19 cellular contexts compared by ENCODE assay signal in genomic region chr4:92551616-92552015, GRCh38.
DNase-seq lines count a peak whose midpoint lies in the region; ATAC-seq, FAIRE-seq and TF ChIP-seq lines count a peak whose summit lies in the region.
"Had no signal": no experiment of that assay in that cellular context is flagged by ENCODE, and none has a peak within 500 bp of the region (broad histone marks: within the 10 kb centered on the region; RNA-seq: fewer than 3 reads in every experiment).

No MANE protein-coding gene starts in this region.

- H3K4me2 ChIP-seq in GM12878 (ENCODE audit: control insufficient read depth, insufficient read depth), result no peak overlapping the region

- no peak for TF ChIP-seq EP300 in GM12878 (IDR thresholded peaks at IDR 0.05; ENCODE audit: borderline replicate concordance in 1 of 2, control insufficient read depth in 1 of 2, low read depth in 2 of 2, low read length in 2 of 2)

- in situ Hi-C loops in G401 (cut with HindIII; ENCODE audit: low sequenced_read_pairs), result no loop called here
- in situ Hi-C loops in GM12878 (cut with MboI), result no loop called here

- H3K4me1 Mint-ChIP-seq in activated CD4-positive, alpha-beta memory T cell treated with anti-CD3 and anti-CD28 coated beads for 36 hours (ENCODE audit: low read depth), result no peaks in the 10 kb centered on the region
- H3K4me1 Mint-ChIP-seq: CD4-positive, alpha-beta memory T cell; IgD-negative memory B cell had no signal

- H3K4me3 ChIP-seq in GM12878 (no peak overlapping the region), small intestine (ENCODE audit: low read depth in 1 of 2, low read length in 2 of 2) (no peak overlapping the region)

- BruUV-seq in GM12878 (replicated peaks; lab: Mats Ljungman, UMichigan), result no TSS peak

- H3K36me3 ChIP-seq in GM12878 (ENCODE audit: control insufficient read depth in 2 of 2, insufficient read depth in 2 of 2, low read length in 1 of 2) (no peaks in the 10 kb centered on the region), small intestine (ENCODE audit: control insufficient read depth in 2 of 2, insufficient read depth in 2 of 2, low read length in 2 of 2) (no peaks in the 10 kb centered on the region)
- H3K36me3 ChIP-seq: BE2C had no signal

- peaks cover 16% of the 10 kb centered on the region for H3K9me3 Mint-ChIP-seq in activated CD4-positive, alpha-beta memory T cell treated with anti-CD3 and anti-CD28 coated beads for 36 hours

- TF ChIP-seq RAD21 in GM12878 (IDR thresholded peaks at IDR 0.05; ENCODE audit: insufficient read depth, low read depth, low read length), result 0 out of 2 replicates have a peak, but pooled peaks have one; percentile 20

- H3K36me3 Mint-ChIP-seq in activated CD4-positive, alpha-beta memory T cell treated with anti-CD3 and anti-CD28 coated beads for 36 hours, result no peaks in the 10 kb centered on the region
- H3K36me3 Mint-ChIP-seq: CD4-positive, alpha-beta memory T cell; IgD-negative memory B cell had no signal

- no peaks in the 10 kb centered on the region for H3K79me2 ChIP-seq in GM12878 (ENCODE audit: control insufficient read depth, insufficient read depth, low read length)

- RAD21 ChIA-PET in GM12878 (lab: Charles Lee; ENCODE audit: unreplicated experiment), result no interaction called here

- intact Hi-C loops in GM12878 (cut with micrococcal nuclease; ENCODE audit: unreplicated experiment), result no loop called here
- intact Hi-C loops in left cardiac atrium (cut with DNase I), result no loop called here
- intact Hi-C loops in activated CD4-positive, alpha-beta memory T cell treated with anti-CD3 and anti-CD28 coated beads for 36 hours (cut with micrococcal nuclease), result no loop called here

- no peak for ATAC-seq in GM12878
- no peak for ATAC-seq in left cardiac atrium
- ATAC-seq in GM21515 (IDR thresholded peaks at IDR 0.05; ENCODE audit: unreplicated experiment), result no peak

- FAIRE-seq in GM12878 (lab: Jason Lieb, UNC) (no peak), small intestine (lab: Jason Lieb, UNC) (no peak)
- FAIRE-seq: HTR-8/SVneo had no signal

- H3K27me3 ChIP-seq in GM12878 (replicated peaks in 1 of 2; ENCODE audit: control insufficient read depth in 2 of 2, insufficient read depth in 2 of 2, low read length in 1 of 2) (no peaks in the 10 kb centered on the region), small intestine (ENCODE audit: control insufficient read depth in 2 of 2, insufficient read depth in 2 of 2, low read length in 2 of 2) (no peaks in the 10 kb centered on the region)
- H3K27me3 ChIP-seq: BE2C had no signal

- DNase-seq in G401 (ENCODE audit: low spot score) (peak; percentile 21), NCI-H226 (peak; percentile 5), GM12878 (ENCODE audit: low read depth, low spot score) (no peak), small intestine (peak; percentile 2), left cardiac atrium (no peak)
- DNase-seq in activated CD4-positive, alpha-beta memory T cell treated with anti-CD3 and anti-CD28 coated beads for 36 hours, result no peak
- DNase-seq: BE2C; CD4-positive, alpha-beta memory T cell; GF-D8; GOT3; MV-4-11; NCI-H1417 treated with DMSO at 0.1 percent for 48 hours; NCI-H2029; NCI-H2171 treated with DMSO at 0.1 percent for 48 hours; NCI-H774; T-helper 1 cell had no signal

- CTCF ChIA-PET in GM12878 (lab: Yijun Ruan, JAX), result no interaction called here
- CTCF ChIA-PET in activated CD4-positive, alpha-beta memory T cell treated with anti-CD3 and anti-CD28 coated beads for 36 hours (lab: Charles Lee), result no interaction called here

- no peak overlapping the region for H3K27ac Mint-ChIP-seq in activated CD4-positive, alpha-beta memory T cell treated with anti-CD3 and anti-CD28 coated beads for 36 hours
- H3K27ac Mint-ChIP-seq: CD4-positive, alpha-beta memory T cell; IgD-negative memory B cell had no signal

- 0% methylated on average over 1 of the region's 1 CpG for WGBS in GM12878 (ENCODE audit: insufficient coverage, insufficient replicate concordance, low lambda C conversion rate, missing lambda C conversion rate)
- WGBS in small intestine, 3 donors, result 53 to 63% (median 61%) methylated on average over 1 of the region's 1 CpG

- no peaks in the 10 kb centered on the region for H4K20me1 ChIP-seq in GM12878 (ENCODE audit: control insufficient read depth, insufficient read depth)

- POLR2A ChIA-PET in GM12878 (lab: Charles Lee), result no interaction called here
- POLR2A ChIA-PET in activated CD4-positive, alpha-beta memory T cell treated with anti-CD3 and anti-CD28 coated beads for 36 hours (lab: Charles Lee), result interaction anchor here (0.7 kb wide), 1 partner anchor 628 kb away, joined by 4 read pairs; no protein-coding TSS in a partner anchor

- no peak for TF ChIP-seq POLR2A in GM12878 (IDR thresholded peaks at IDR 0.05; ENCODE audit: low read depth, low read length)

- H3K9me3 ChIP-seq in GM12878 (replicated peaks; ENCODE audit: control insufficient read depth, insufficient read depth, low read length) (no peaks in the 10 kb centered on the region), small intestine (ENCODE audit: control insufficient read depth, low read depth) (no peaks in the 10 kb centered on the region)
- H3K9me3 ChIP-seq: BE2C had no signal

- SMC1A ChIA-PET in GM12878 (lab: Charles Lee; ENCODE audit: uncharacterized antibody, unreplicated experiment), result no interaction called here

- H3K27ac ChIP-seq in GM12878 (ENCODE audit: control insufficient read depth, insufficient read depth) (no peak overlapping the region), small intestine (ENCODE audit: low read depth in 1 of 2, low read length in 1 of 2) (no peak overlapping the region)

- no peak overlapping the region for H3K9ac ChIP-seq in GM12878 (ENCODE audit: control insufficient read depth, insufficient read depth, low read length)

- H3K4me3 Mint-ChIP-seq in activated CD4-positive, alpha-beta memory T cell treated with anti-CD3 and anti-CD28 coated beads for 36 hours, result no peak overlapping the region
- H3K4me3 Mint-ChIP-seq: CD4-positive, alpha-beta memory T cell; IgD-negative memory B cell had no signal

- H3K4me1 ChIP-seq in GM12878 (ENCODE audit: control insufficient read depth, insufficient read depth, low read length) (no peaks in the 10 kb centered on the region), small intestine (ENCODE audit: control insufficient read depth in 2 of 2, insufficient read depth in 1 of 2, low read depth in 1 of 2, low read length in 1 of 2) (no peaks in the 10 kb centered on the region)
- H3K4me1 ChIP-seq: BE2C had no signal

- H2AFZ ChIP-seq in GM12878 (ENCODE audit: control insufficient read depth, low read depth, low read length), result no peak overlapping the region

- no peaks in the 10 kb centered on the region for H3K27me3 Mint-ChIP-seq in activated CD4-positive, alpha-beta memory T cell treated with anti-CD3 and anti-CD28 coated beads for 36 hours
- H3K27me3 Mint-ChIP-seq: CD4-positive, alpha-beta memory T cell; IgD-negative memory B cell had no signal

- TF ChIP-seq CTCF in GM12878 (IDR thresholded peaks at IDR 0.05 in 2 of 3, conservative IDR thresholded peaks at IDR 0.05 in 1 of 3; ENCODE audit: control insufficient read depth in 2 of 3, extremely low read depth in 1 of 3, insufficient read depth in 1 of 3, low read depth in 3 of 3, low read length in 3 of 3), result no peak

TF ChIP-seq in GM12878, 131 proteins besides CTCF, POLR2A, EP300 and RAD21 (continues in another document):
- TF ChIP-seq PKNOX1 (IDR thresholded peaks at IDR 0.05), result no peak
- TF ChIP-seq TCF7 (IDR thresholded peaks at IDR 0.05; ENCODE audit: borderline replicate concordance), result no peak
- TF ChIP-seq TARDBP (IDR thresholded peaks at IDR 0.05; ENCODE audit: borderline replicate concordance), result no peak
- no peak for TF ChIP-seq MAX (IDR thresholded peaks at IDR 0.05; ENCODE audit: low read depth, low read length)
- TF ChIP-seq E4F1 (IDR thresholded peaks at IDR 0.05; ENCODE audit: borderline replicate concordance, partially characterized antibody), result no peak
- TF ChIP-seq EGR1 (IDR thresholded peaks at IDR 0.05; ENCODE audit: borderline replicate concordance in 1 of 2, low read depth in 2 of 2, low read length in 2 of 2), result no peak
- TF ChIP-seq WRNIP1 (IDR thresholded peaks at IDR 0.05; ENCODE audit: borderline replicate concordance, low read depth, low read length), result no peak
- no peak for TF ChIP-seq LARP7 (IDR thresholded peaks at IDR 0.05)
- TF ChIP-seq CEBPB (IDR thresholded peaks at IDR 0.05; ENCODE audit: borderline replicate concordance in 1 of 2, low read depth in 2 of 2, low read length in 2 of 2), result no peak
- TF ChIP-seq MXI1 (IDR thresholded peaks at IDR 0.05; ENCODE audit: low read depth, low read length), result no peak

Comparison
In these comparisons a context has a peak if more than half of its experiments do, and no peak if none do; other contexts are left out.
1. DNase-seq: peak in G401 (single experiment), NCI-H226 (single experiment) and small intestine (single experiment); none in GM12878 (single experiment), left cardiac atrium (single experiment) and activated CD4-positive, alpha-beta memory T cell treated with anti-CD3 and anti-CD28 coated beads for 36 hours (single experiment).